Comparison of ENCODE assay signal across 8 cellular contexts in the genomic region with DNA sequence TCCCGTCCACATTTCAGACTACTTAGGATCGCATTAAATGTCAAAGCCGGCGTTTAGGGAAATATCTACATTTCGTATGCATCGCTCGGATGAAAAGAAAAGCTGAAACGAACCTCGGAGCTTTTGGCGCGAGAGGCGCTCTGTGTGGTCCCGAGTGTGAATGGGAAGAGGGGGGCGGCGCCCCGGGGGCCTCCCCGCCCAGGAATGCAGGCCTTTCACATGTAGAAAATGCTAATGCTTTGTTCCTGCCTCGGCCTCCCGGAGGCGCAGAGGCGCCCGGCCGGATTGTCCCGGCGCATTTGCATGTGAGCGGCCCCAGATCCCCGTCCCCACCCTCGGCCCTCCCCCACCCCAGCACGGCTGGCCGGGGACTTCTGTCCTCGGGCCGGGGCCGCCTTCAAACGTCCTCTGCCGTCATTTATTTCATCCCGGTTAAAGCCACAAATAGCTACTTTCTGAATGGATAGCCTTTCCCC. TPM values are rescaled to one million over a fixed set of nuclear protein-coding genes. Genes with fewer than 3 reads are reported as not detected.
DNase-seq lines count a peak whose midpoint lies in the region; ATAC-seq and TF ChIP-seq lines count a peak whose summit lies in the region.

No MANE protein-coding gene starts in this region.

- no peak for TF ChIP-seq CTCF in esophagus squamous epithelium (IDR thresholded peaks at IDR 0.05)

- ATAC-seq in GM19438 (IDR thresholded peaks at IDR 0.05; ENCODE audit: low read depth, unreplicated experiment) (peak; percentile 58), HG03469 (IDR thresholded peaks at IDR 0.05; ENCODE audit: unreplicated experiment) (peak; percentile 19), T-helper 17 cell (peak; percentile 12)

- H3K4me3 Mint-ChIP-seq in T-helper 17 cell, result peak overlapping the region; percentile 93

- H3K27ac ChIP-seq in esophagus squamous epithelium (peak overlapping the region in 1 of 4 donors; percentile 11), muscle layer of duodenum (ENCODE audit: low read length) (no peak overlapping the region)

- H3K4me3 ChIP-seq in esophagus squamous epithelium (peak overlapping the region; percentile 45 to 68 (median 54)), muscle layer of duodenum (ENCODE audit: low read depth in 1 of 2, low read length in 2 of 2) (peak overlapping the region; percentile 67 to 89)

- peak; percentile 81 for DNase-seq in D341Med (ENCODE audit: low spot score)
- no peak for DNase-seq in T-helper 17 cell
- DNase-seq in esophagus squamous epithelium (lab: John Stamatoyannopoulos, UW), result no peak
- no peak for DNase-seq in NCI-H128 (lab: John Stamatoyannopoulos, UW; ENCODE audit: unreplicated experiment)
- DNase-seq in activated gamma-delta T cell (lab: John Stamatoyannopoulos, UW), result no peak

- H3K27me3 Mint-ChIP-seq in T-helper 17 cell, result peaks cover 14% of the 10 kb centered on the region

- H3K4me1 Mint-ChIP-seq in T-helper 17 cell, result peaks cover 9% of the 10 kb centered on the region

- no peaks in the 10 kb centered on the region for H3K9me3 ChIP-seq in T-helper 17 cell (ENCODE audit: control insufficient read depth, low read length, poor library complexity, severe bottlenecking)
- no peaks in the 10 kb centered on the region for H3K9me3 ChIP-seq in esophagus squamous epithelium
- no peaks in the 10 kb centered on the region for H3K9me3 ChIP-seq in muscle layer of duodenum (ENCODE audit: control insufficient read depth in 1 of 2, low read length in 2 of 2)

- H3K27ac Mint-ChIP-seq in T-helper 17 cell, result no peak overlapping the region

- H3K4me1 ChIP-seq in esophagus squamous epithelium, result peaks cover 6 to 15% (median 6%) of the 10 kb centered on the region in 3 donors
- peaks cover 3 to 9% of the 10 kb centered on the region in 2 donors for H3K4me1 ChIP-seq in muscle layer of duodenum (ENCODE audit: control insufficient read depth in 1 of 2, insufficient read depth in 2 of 2, low read length in 2 of 2)

- peaks cover 0 to 4% (median 0%) of the 10 kb centered on the region in 3 donors for H3K36me3 ChIP-seq in esophagus squamous epithelium
- H3K36me3 ChIP-seq in muscle layer of duodenum (ENCODE audit: control insufficient read depth in 1 of 2, insufficient read depth in 2 of 2, low read length in 2 of 2), result no peaks in the 10 kb centered on the region

- WGBS in esophagus squamous epithelium, 2 donors, result 5 to 8% methylated on average over 12 to 13 of the region's 36 CpGs

- no peaks in the 10 kb centered on the region for H3K36me3 Mint-ChIP-seq in T-helper 17 cell (ENCODE audit: low read depth)

- no peak for TF ChIP-seq POLR2A in esophagus squamous epithelium (IDR thresholded peaks at IDR 0.05)

- intact Hi-C loops in esophagus squamous epithelium (cut with DNase I), result no loop called here

- peaks cover 0 to 4% (median 0%) of the 10 kb centered on the region in 4 donors for H3K27me3 ChIP-seq in esophagus squamous epithelium
- no peaks in the 10 kb centered on the region for H3K27me3 ChIP-seq in muscle layer of duodenum (ENCODE audit: low read depth, low read length)

RNA-seq across cellular contexts. Expression of gene TRIM71, which starts 37.0 kb away (rescaled TPM):
- total RNA-seq in T-helper 17 cell, result under 1 TPM in 1 of 2 donors, not detected in 1; 0.03 TPM
- total RNA-seq in esophagus squamous epithelium, result not detected
